11 cellular contexts compared by ENCODE assay signal in genomic region chr3:171838218-171838720, GRCh38. TPM values are rescaled to one million over a fixed set of nuclear protein-coding genes. Genes with fewer than 3 reads are reported as not detected.
DNase-seq lines count a peak whose midpoint lies in the region; ATAC-seq, FAIRE-seq and TF ChIP-seq lines count a peak whose summit lies in the region.
"Had no signal": no experiment of that assay in that cellular context is flagged by ENCODE, and none has a peak within 500 bp of the region (broad histone marks: within the 10 kb centered on the region; RNA-seq: fewer than 3 reads in every experiment).

No MANE protein-coding gene starts in this region.

- POLR2A ChIA-PET in A549 (lab: Yijun Ruan, JAX): interaction anchor here (1.0 kb wide), 1 partner anchor 46 kb away, joined by 3 read pairs; no protein-coding TSS in a partner anchor

- H3K4me1 ChIP-seq in A549: peaks cover 53% of the 10 kb centered on the region

- TF ChIP-seq POLR2A in A549 (IDR thresholded peaks at IDR 0.05; ENCODE audit: low read length): no peak

- no peaks in the 10 kb centered on the region for H3K36me3 Mint-ChIP-seq in endothelial cell (ENCODE audit: low read depth, unreplicated experiment)
- H3K36me3 Mint-ChIP-seq: CD4-positive, CD25-positive, alpha-beta regulatory T cell had no signal

- H3K27ac ChIP-seq in A549: peak overlapping the region; percentile 61 to 73
- H3K27ac ChIP-seq: KMS-11 had no signal

- H3K9me3 Mint-ChIP-seq in endothelial cell (ENCODE audit: unreplicated experiment): no peaks in the 10 kb centered on the region

- H3K27me3 Mint-ChIP-seq in endothelial cell (ENCODE audit: unreplicated experiment): no peaks in the 10 kb centered on the region

- H3K27ac Mint-ChIP-seq in endothelial cell (ENCODE audit: unreplicated experiment): peak overlapping the region; percentile 81
- H3K27ac Mint-ChIP-seq: CD4-positive, CD25-positive, alpha-beta regulatory T cell had no signal

- H3K4me1 Mint-ChIP-seq in endothelial cell (ENCODE audit: unreplicated experiment): peaks cover 49% of the 10 kb centered on the region

- peak overlapping the region; percentile 76 for H3K4me2 ChIP-seq in A549
- H3K4me2 ChIP-seq: KMS-11 had no signal

- 11% methylated on average over 6 of the region's 6 CpGs for WGBS in A549 (ENCODE audit: missing lambda C conversion rate)

- no peak overlapping the region for H3K4me3 ChIP-seq in A549
- H3K4me3 ChIP-seq: body of pancreas had no signal

- H3K4me3 Mint-ChIP-seq in endothelial cell (ENCODE audit: unreplicated experiment): no peak overlapping the region
- H3K4me3 Mint-ChIP-seq: CD4-positive, CD25-positive, alpha-beta regulatory T cell had no signal

- FAIRE-seq in A549 (lab: Jason Lieb, UNC): no peak

- DNase-seq in A549 (ENCODE audit: low read depth in 1 of 2, low spot score in 1 of 2) (peak in 1 of 2 experiments; percentile 62), MV-4-11 (lab: John Stamatoyannopoulos, UW) (peak; percentile 93), endothelial cell (ENCODE audit: low spot score) (peak; percentile 18), myocyte (ENCODE audit: low read depth) (peak; percentile 80), NCI-H510A treated with DMSO at 0.1 percent for 48 hours (lab: John Stamatoyannopoulos, UW) (no peak), LoVo (ENCODE audit: low spot score) (no peak)
- DNase-seq: CD4-positive, CD25-positive, alpha-beta regulatory T cell had no signal

- no peak for TF ChIP-seq EP300 in A549 (IDR thresholded peaks at IDR 0.05)

- ATAC-seq in A549 (peak; percentile 71 to 88), HG02938 (IDR thresholded peaks at IDR 0.05; ENCODE audit: unreplicated experiment) (no peak), GM21723 (IDR thresholded peaks at IDR 0.05; ENCODE audit: unreplicated experiment) (no peak)
- ATAC-seq: body of pancreas had no signal

- 0 out of 5 replicates have a peak, but pooled peaks of 1 of the 2 experiments have one; percentile 10 for TF ChIP-seq RAD21 in A549 (conservative IDR thresholded peaks at IDR 0.05 in 1 of 2, IDR thresholded peaks at IDR 0.05 in 1 of 2)

- no peaks in the 10 kb centered on the region for H3K9me3 ChIP-seq in A549
- H3K9me3 ChIP-seq: body of pancreas had no signal

- TF ChIP-seq CTCF in A549 (IDR thresholded peaks at IDR 0.05) (no peak), endothelial cell (IDR thresholded peaks at IDR 0.05; ENCODE audit: unreplicated experiment) (no peak)

- CTCF ChIA-PET in A549 (lab: Yijun Ruan, JAX): interaction anchor here (0.9 to 2.2 kb wide), 4 partner anchors 8 to 475 kb away, joined by 3 to 10 read pairs (median 4); no protein-coding TSS in a partner anchor

TF ChIP-seq in A549, 52 proteins besides CTCF, POLR2A, EP300 and RAD21:
- no peak for TF ChIP-seq PHF8 (IDR thresholded peaks at IDR 0.05; ENCODE audit: borderline replicate concordance, low read depth)
- no peak for TF ChIP-seq JUN (IDR thresholded peaks at IDR 0.05)

RNA-seq across cellular contexts. Expression of gene TMEM212, which starts 4.9 kb away (rescaled TPM):
- polyA plus RNA-seq in A549 (2011; rRNA removed) (not detected in 2 replicates), A549 (2017; fragmentation: RNase III; extraction: RNeasy Plus Mini Kit Qiagen cat#74134 plus additional on column Dnase treatment) (not detected in 3 replicates)
- polyA plus RNA-seq in A549 (2012; cell fraction: cytosol; rRNA removed): not detected in 2 replicates
- polyA plus RNA-seq in A549 (2012; cell fraction: nucleus; rRNA removed): not detected in 2 replicates
- polyA minus RNA-seq in A549 (2011; rRNA and poly(A)+ RNA removed): not detected in 2 replicates
- total RNA-seq in endothelial cell (ENCODE audit: unreplicated experiment) (not detected), myocyte (not detected in 2 replicates)
- polyA plus RNA-seq in myocyte (2012): not detected
- total RNA-seq: body of pancreas; CD4-positive, CD25-positive, alpha-beta regulatory T cell had no signal
- polyA plus RNA-seq: CD4-positive, CD25-positive, alpha-beta regulatory T cell had no signal

RNA-seq across cellular contexts. Expression of gene PLD1, which starts 28.0 kb away (rescaled TPM):
- polyA plus RNA-seq in A549 (2011; rRNA removed) (26.6 and 27.2 TPM in 2 replicates), A549 (2017; fragmentation: RNase III; extraction: RNeasy Plus Mini Kit Qiagen cat#74134 plus additional on column Dnase treatment) (5.2 to 7.3 TPM (median 6.6 TPM) in 3 replicates)
- polyA plus RNA-seq in A549 (2012; cell fraction: cytosol; rRNA removed): 4.6 and 6.0 TPM in 2 replicates
- polyA plus RNA-seq in A549 (2012; cell fraction: nucleus; rRNA removed): 7.7 and 16.9 TPM in 2 replicates
- 36.8 and 43.7 TPM in 2 replicates for polyA minus RNA-seq in A549 (2011; rRNA and poly(A)+ RNA removed)
- total RNA-seq in endothelial cell (ENCODE audit: unreplicated experiment) (61.5 TPM), myocyte (5.3 and 6.0 TPM in 2 replicates)
- 1.9 TPM for polyA plus RNA-seq in myocyte (2012)

Comparison
In these comparisons a context has a peak if more than half of its experiments do, and no peak if none do; other contexts are left out.
1. ATAC-seq: peak in A549 (2 of 2); none in HG02938 (single experiment) and GM21723 (single experiment).
2. DNase-seq: peak in MV-4-11 (single experiment), endothelial cell (single experiment) and myocyte (single experiment); none in NCI-H510A treated with DMSO at 0.1 percent for 48 hours (single experiment) and LoVo (single experiment).